19 cellular contexts compared by ENCODE assay signal in genomic region chr5:139549162-139549894, GRCh38.
"Had no signal": no experiment of that assay in that cellular context is flagged by ENCODE, and none has a peak within 500 bp of the region (broad histone marks: within the 10 kb centered on the region; RNA-seq: fewer than 3 reads in every experiment).

No MANE protein-coding gene starts in this region.

- ATAC-seq: naive thymus-derived CD4-positive, alpha-beta T cell had no signal

- H3K4me3 ChIP-seq: colonic mucosa, sigmoid colon, skin epidermis, thoracic aorta, uterus had no signal

- H3K9me3 ChIP-seq: colonic mucosa, neutrophil, sigmoid colon, thoracic aorta, uterus had no signal

- DNase-seq: cerebellar nuclear complex; colonic mucosa; effector CD4-positive, alpha-beta T cell; endodermal cell; foreskin melanocyte; head of caudate nucleus; hippocampal formation; kidney glomerular epithelial cell; mammary epithelial cell; naive thymus-derived CD4-positive, alpha-beta T cell; nephron progenitor cell; posterior cingulate gyrus; sigmoid colon; stimulated activated CD4-positive, alpha-beta T cell treated with anti-CD3 and anti-CD28 coated beads, Interleukin-12 subunit alpha, Interleukin-12 subunit beta, amount 100 ng/mL, for 4 hours; uterus had no signal

- H3K4me1 ChIP-seq: colonic mucosa, sigmoid colon, uterus had no signal

- FAIRE-seq: islet of Langerhans had no signal

- H3K27ac ChIP-seq: colonic mucosa, neutrophil, sigmoid colon, skin epidermis, thoracic aorta, uterus had no signal

- H3K27me3 ChIP-seq: colonic mucosa, sigmoid colon, uterus had no signal

- H3K36me3 ChIP-seq: colonic mucosa, neutrophil, sigmoid colon, thoracic aorta, uterus had no signal
